Comparison of ENCODE assay signal across 1 cellular context in the genomic region with DNA sequence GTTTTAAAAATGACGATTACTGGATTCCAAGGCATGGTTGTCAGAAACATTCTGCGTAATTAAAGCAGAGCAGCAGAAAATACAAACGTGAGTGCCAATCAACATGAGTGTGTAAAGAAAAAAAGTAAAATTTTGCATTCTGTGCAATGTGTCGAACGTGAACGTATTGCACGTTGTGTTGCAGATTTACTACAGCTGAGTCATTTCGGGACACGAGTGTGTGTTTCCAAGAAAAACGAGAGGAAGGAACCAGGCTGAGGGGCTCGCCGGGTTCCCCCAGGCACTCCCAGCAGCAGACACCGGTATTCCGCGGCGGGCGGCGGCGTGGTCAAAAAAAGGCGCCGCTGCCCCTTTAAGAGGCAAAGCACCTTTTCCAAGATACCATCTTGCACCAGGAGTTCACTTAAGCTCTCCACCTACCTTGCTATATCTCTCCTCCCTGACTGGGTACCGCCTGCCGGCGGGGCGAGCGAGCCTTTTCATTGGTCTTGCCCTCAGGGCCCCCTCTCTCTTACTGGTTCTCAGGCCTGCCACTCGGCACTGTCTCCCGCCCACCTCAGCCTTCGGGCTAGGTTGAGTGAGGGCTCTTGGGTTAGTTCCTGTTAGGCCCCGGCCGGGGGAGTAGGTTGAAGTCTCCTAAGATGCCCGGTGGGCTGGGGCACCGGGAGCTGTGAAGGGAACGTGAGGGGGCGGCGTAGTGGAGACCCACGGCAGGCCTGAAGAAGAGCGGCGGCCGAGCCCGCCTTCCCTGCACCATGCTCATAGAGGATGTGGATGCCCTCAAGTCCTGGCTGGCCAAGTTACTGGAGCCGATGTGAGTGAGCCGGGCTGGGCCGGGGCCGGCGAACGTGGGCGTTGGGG.
TF ChIP-seq lines count a peak whose summit lies in the region.

A gene with protein sequence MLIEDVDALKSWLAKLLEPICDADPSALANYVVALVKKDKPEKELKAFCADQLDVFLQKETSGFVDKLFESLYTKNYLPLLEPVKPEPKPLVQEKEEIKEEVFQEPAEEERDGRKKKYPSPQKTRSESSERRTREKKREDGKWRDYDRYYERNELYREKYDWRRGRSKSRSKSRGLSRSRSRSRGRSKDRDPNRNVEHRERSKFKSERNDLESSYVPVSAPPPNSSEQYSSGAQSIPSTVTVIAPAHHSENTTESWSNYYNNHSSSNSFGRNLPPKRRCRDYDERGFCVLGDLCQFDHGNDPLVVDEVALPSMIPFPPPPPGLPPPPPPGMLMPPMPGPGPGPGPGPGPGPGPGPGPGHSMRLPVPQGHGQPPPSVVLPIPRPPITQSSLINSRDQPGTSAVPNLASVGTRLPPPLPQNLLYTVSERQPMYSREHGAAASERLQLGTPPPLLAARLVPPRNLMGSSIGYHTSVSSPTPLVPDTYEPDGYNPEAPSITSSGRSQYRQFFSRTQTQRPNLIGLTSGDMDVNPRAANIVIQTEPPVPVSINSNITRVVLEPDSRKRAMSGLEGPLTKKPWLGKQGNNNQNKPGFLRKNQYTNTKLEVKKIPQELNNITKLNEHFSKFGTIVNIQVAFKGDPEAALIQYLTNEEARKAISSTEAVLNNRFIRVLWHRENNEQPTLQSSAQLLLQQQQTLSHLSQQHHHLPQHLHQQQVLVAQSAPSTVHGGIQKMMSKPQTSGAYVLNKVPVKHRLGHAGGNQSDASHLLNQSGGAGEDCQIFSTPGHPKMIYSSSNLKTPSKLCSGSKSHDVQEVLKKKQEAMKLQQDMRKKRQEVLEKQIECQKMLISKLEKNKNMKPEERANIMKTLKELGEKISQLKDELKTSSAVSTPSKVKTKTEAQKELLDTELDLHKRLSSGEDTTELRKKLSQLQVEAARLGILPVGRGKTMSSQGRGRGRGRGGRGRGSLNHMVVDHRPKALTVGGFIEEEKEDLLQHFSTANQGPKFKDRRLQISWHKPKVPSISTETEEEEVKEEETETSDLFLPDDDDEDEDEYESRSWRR (plus strand): TSS at position 595 of the 861 bp plus-strand sequence. CDS start 161 bp downstream, at position 756.

TF ChIP-seq in endothelial cell of umbilical vein, 7 proteins besides CTCF, POLR2A, EP300 and RAD21:
- TF ChIP-seq POLR2AphosphoS5 (IDR thresholded peaks at IDR 0.05; ENCODE audit: insufficient read depth, low read depth, low read length) (peak; percentile 73), JUN (IDR thresholded peaks at IDR 0.05; ENCODE audit: borderline replicate concordance, insufficient read depth, insufficient read length, low read depth) (no peak), GATA2 (IDR thresholded peaks at IDR 0.05; ENCODE audit: insufficient read depth, insufficient read length, low read depth, low read length) (peak; percentile 96), EZH2 (IDR thresholded peaks at IDR 0.05; ENCODE audit: borderline replicate concordance, low read depth, low read length, severe bottlenecking) (no peak), MAX (IDR thresholded peaks at IDR 0.05; ENCODE audit: insufficient read depth, insufficient read length) (peak; percentile 31), FOS (IDR thresholded peaks at IDR 0.05; ENCODE audit: borderline replicate concordance, insufficient read depth, low read length) (no peak), MYC (IDR thresholded peaks at IDR 0.05; ENCODE audit: low read depth, low read length) (no peak)
TF ChIP-seq in endothelial cell of umbilical vein: peak in this region for 3.
